In genomic region chr1:201500670-201501120, GRCh38 we compare ENCODE assay signal across 12 cellular contexts. TPM values are rescaled to one million over a fixed set of nuclear protein-coding genes. Genes with fewer than 3 reads are reported as not detected.
DNase-seq lines count a peak whose midpoint lies in the region; ATAC-seq and TF ChIP-seq lines count a peak whose summit lies in the region.
"Had no signal": no experiment of that assay in that cellular context is flagged by ENCODE, and none has a peak within 500 bp of the region (broad histone marks: within the 10 kb centered on the region; RNA-seq: fewer than 3 reads in every experiment).

No MANE protein-coding gene starts in this region.

- peaks cover 59% of the 10 kb centered on the region for H3K36me3 Mint-ChIP-seq in HFFc6 (ENCODE audit: low read depth)
- H3K36me3 Mint-ChIP-seq in activated CD4-positive, alpha-beta T cell treated with anti-CD3 and anti-CD28 coated beads, Interleukin-2, amount 10 ng/mL, durations not matched to agents 7 days and 5 days (ENCODE audit: low read depth) = peaks cover 7% of the 10 kb centered on the region
- H3K36me3 Mint-ChIP-seq in CD8-positive, alpha-beta T cell = peaks cover 8% of the 10 kb centered on the region

- H3K27ac Mint-ChIP-seq in HFFc6 = peak overlapping the region; percentile 75
- H3K27ac Mint-ChIP-seq in activated CD4-positive, alpha-beta T cell treated with anti-CD3 and anti-CD28 coated beads, Interleukin-2, amount 10 ng/mL, durations not matched to agents 7 days and 5 days = no peak overlapping the region
- no peak overlapping the region for H3K27ac Mint-ChIP-seq in CD8-positive, alpha-beta T cell

- H3K4me1 Mint-ChIP-seq in HFFc6 (ENCODE audit: low read depth) = peaks cover 92% of the 10 kb centered on the region
- peaks cover 21% of the 10 kb centered on the region for H3K4me1 Mint-ChIP-seq in activated CD4-positive, alpha-beta T cell treated with anti-CD3 and anti-CD28 coated beads, Interleukin-2, amount 10 ng/mL, durations not matched to agents 7 days and 5 days
- H3K4me1 Mint-ChIP-seq in CD8-positive, alpha-beta T cell (ENCODE audit: low read depth) = peaks cover 23% of the 10 kb centered on the region

- ATAC-seq in left lung = peak; percentile 50
- no peak for ATAC-seq in CD8-positive, alpha-beta T cell
- ATAC-seq: activated T-cell treated with anti-CD3 and anti-CD28 coated beads, Interleukin-2, amount 50 U/mL, for 4 hours had no signal

- H3K4me3 ChIP-seq in colonic mucosa (no peak overlapping the region), left lung (no peak overlapping the region), skin epidermis (no peak overlapping the region)
- no peak overlapping the region for H3K4me3 ChIP-seq in CD8-positive, alpha-beta T cell (ENCODE audit: low read depth, low read length)

- peaks cover 23% of the 10 kb centered on the region for H3K27me3 Mint-ChIP-seq in HFFc6 (ENCODE audit: insufficient read depth)
- no peaks in the 10 kb centered on the region for H3K27me3 Mint-ChIP-seq in activated CD4-positive, alpha-beta T cell treated with anti-CD3 and anti-CD28 coated beads, Interleukin-2, amount 10 ng/mL, durations not matched to agents 7 days and 5 days
- H3K27me3 Mint-ChIP-seq in CD8-positive, alpha-beta T cell (ENCODE audit: low read depth) = no peaks in the 10 kb centered on the region

- no peaks in the 10 kb centered on the region for H3K9me3 Mint-ChIP-seq in HFFc6
- no peaks in the 10 kb centered on the region for H3K9me3 Mint-ChIP-seq in activated CD4-positive, alpha-beta T cell treated with anti-CD3 and anti-CD28 coated beads, Interleukin-2, amount 10 ng/mL, durations not matched to agents 7 days and 5 days
- no peaks in the 10 kb centered on the region for H3K9me3 Mint-ChIP-seq in CD8-positive, alpha-beta T cell
- H3K9me3 Mint-ChIP-seq: activated T-cell treated with anti-CD3 and anti-CD28 coated beads, Interleukin-2, amount 50 U/mL, for 4 hours had no signal

- POLR2A ChIA-PET in activated CD4-positive, alpha-beta T cell treated with anti-CD3 and anti-CD28 coated beads, Interleukin-2, amount 10 ng/mL, durations not matched to agents 7 days and 5 days (lab: Charles Lee) = no interaction called here
- POLR2A ChIA-PET in CD8-positive, alpha-beta T cell (lab: Charles Lee) = no interaction called here

- H3K27me3 ChIP-seq in colonic mucosa (no peaks in the 10 kb centered on the region), left lung (no peaks in the 10 kb centered on the region)
- H3K27me3 ChIP-seq in CD8-positive, alpha-beta T cell (ENCODE audit: insufficient read depth, low read length) = no peaks in the 10 kb centered on the region

- CTCF ChIA-PET in activated CD4-positive, alpha-beta T cell treated with anti-CD3 and anti-CD28 coated beads, Interleukin-2, amount 10 ng/mL, durations not matched to agents 7 days and 5 days (lab: Charles Lee) = interaction anchor here (0.8 to 12.3 kb wide), 5 partner anchors 11 to 52 kb away, joined by 3 to 99 read pairs (median 6); no protein-coding TSS in a partner anchor
- CTCF ChIA-PET in CD8-positive, alpha-beta T cell (lab: Charles Lee) = interaction anchor here (13.3 to 22.8 kb wide), 2 partner anchors 12 to 17 kb away, joined by 144 to 577 read pairs; no protein-coding TSS in a partner anchor

- H3K9me3 ChIP-seq in colonic mucosa (no peaks in the 10 kb centered on the region), left lung (no peaks in the 10 kb centered on the region)
- H3K9me3 ChIP-seq in CD8-positive, alpha-beta T cell (ENCODE audit: low read length) = no peaks in the 10 kb centered on the region

- H3K27ac ChIP-seq in colonic mucosa (peak overlapping the region; percentile 91), left lung (peak overlapping the region; percentile 57 to 96), skin epidermis (peak overlapping the region in 15 of 21 experiments; percentile 6 to 88 (median 55))
- no peak overlapping the region for H3K27ac ChIP-seq in CD8-positive, alpha-beta T cell (ENCODE audit: low read depth, low read length)

- H3K4me3 Mint-ChIP-seq in HFFc6 = peak overlapping the region; percentile 49
- no peak overlapping the region for H3K4me3 Mint-ChIP-seq in activated CD4-positive, alpha-beta T cell treated with anti-CD3 and anti-CD28 coated beads, Interleukin-2, amount 10 ng/mL, durations not matched to agents 7 days and 5 days
- no peak overlapping the region for H3K4me3 Mint-ChIP-seq in CD8-positive, alpha-beta T cell
- H3K4me3 Mint-ChIP-seq: activated T-cell treated with anti-CD3 and anti-CD28 coated beads, Interleukin-2, amount 50 U/mL, for 4 hours had no signal

- peak overlapping the region; percentile 27 to 59 for H3K9ac ChIP-seq in colonic mucosa (ENCODE audit: low read depth in 2 of 2, low read length in 2 of 2)

- peaks cover 4% of the 10 kb centered on the region for H3K4me1 ChIP-seq in colonic mucosa
- peaks cover 63 to 85% of the 10 kb centered on the region in 2 donors for H3K4me1 ChIP-seq in left lung
- H3K4me1 ChIP-seq in CD8-positive, alpha-beta T cell (ENCODE audit: insufficient read depth, low read length) = peaks cover 8% of the 10 kb centered on the region

- no peak for DNase-seq in HFFc6
- DNase-seq in colonic mucosa = no peak
- no peak for DNase-seq in left lung
- no peak for DNase-seq in AG08396 (ENCODE audit: low spot score)
- no peak for DNase-seq in T-helper 2 cell
- DNase-seq in activated CD4-positive, alpha-beta T cell treated with anti-CD3 and anti-CD28 coated beads, Interleukin-2, amount 10 ng/mL, durations not matched to agents 7 days and 5 days = no peak
- DNase-seq in CD8-positive, alpha-beta T cell = no peak
- DNase-seq: activated T-cell treated with anti-CD3 and anti-CD28 coated beads, Interleukin-2, amount 50 U/mL, for 4 hours; COR-L47; NCI-H226; T-helper 1 cell had no signal

- H3K36me3 ChIP-seq in colonic mucosa = no peaks in the 10 kb centered on the region
- H3K36me3 ChIP-seq in left lung = peaks cover 0 to 16% of the 10 kb centered on the region in 2 donors
- peaks cover under 1% of the 10 kb centered on the region for H3K36me3 ChIP-seq in CD8-positive, alpha-beta T cell (ENCODE audit: insufficient read depth, low read length)

- TF ChIP-seq CTCF in HFFc6 (IDR thresholded peaks at IDR 0.05) (no peak), colonic mucosa (IDR thresholded peaks at IDR 0.05) (no peak), left lung (IDR thresholded peaks at IDR 0.05) (no peak)
- TF ChIP-seq CTCF in CD8-positive, alpha-beta T cell (IDR thresholded peaks at IDR 0.05) = no peak

- intact Hi-C loops in colonic mucosa (cut with DNase I) (no loop called here), left lung (cut with DNase I) (no loop called here)
- intact Hi-C loops in CD8-positive, alpha-beta T cell (cut with DNase I, micrococcal nuclease) = loop anchor here in 1 of 2 experiments (10.0 kb wide), 1 partner anchor 844 kb away; the partner anchor contains the start of genes PPP1R12B and UBE2T

RNA-seq across cellular contexts. Expression of gene CSRP1, which starts 6.2 kb away (rescaled TPM):
- total RNA-seq in HFFc6 (2021; fragmentation: NEBNext Ultra II Directional; extraction: Animal tissue kit (Norgen Biotek cat#: 25700)) = 100 to 1,000 TPM; 540 to 614 (median 577) TPM
- total RNA-seq in colonic mucosa (100 to 1,000 TPM; 186 to 376 TPM), left lung (100 to 1,000 TPM; 216 to 235 TPM)
- total RNA-seq in activated CD4-positive, alpha-beta T cell treated with anti-CD3 and anti-CD28 coated beads, Interleukin-2, amount 10 ng/mL, durations not matched to agents 7 days and 5 days = 10 to 100 TPM; 82.4 to 83.4 TPM
- 10 to 100 TPM; 31.6 to 33.9 TPM for total RNA-seq in CD8-positive, alpha-beta T cell

RNA-seq across cellular contexts. Expression of gene PHLDA3, which starts 31.7 kb away (rescaled TPM):
- 100 to 1,000 TPM; 101 to 113 (median 108) TPM for total RNA-seq in HFFc6 (2021; fragmentation: NEBNext Ultra II Directional; extraction: Animal tissue kit (Norgen Biotek cat#: 25700))
- total RNA-seq in colonic mucosa = 10 to 100 TPM; 13.1 to 21.2 TPM
- total RNA-seq in left lung = 10 to 100 TPM; 46.8 to 82.7 TPM
- total RNA-seq in activated CD4-positive, alpha-beta T cell treated with anti-CD3 and anti-CD28 coated beads, Interleukin-2, amount 10 ng/mL, durations not matched to agents 7 days and 5 days = 10 to 100 TPM; 12.1 to 18.8 TPM
- under 1 TPM; 0.33 to 0.44 TPM for total RNA-seq in CD8-positive, alpha-beta T cell

RNA-seq across cellular contexts. Expression of gene NAV1, which starts 38.2 kb away (rescaled TPM):
- total RNA-seq in HFFc6 (2021; fragmentation: NEBNext Ultra II Directional; extraction: Animal tissue kit (Norgen Biotek cat#: 25700)) = 10 to 100 TPM; 72.9 to 88.0 (median 78.4) TPM
- total RNA-seq in colonic mucosa (10 to 100 TPM; 17.9 to 24.1 TPM), left lung (10 to 100 TPM; 37.9 to 41.5 TPM)
- 1 to 10 TPM; 2.0 to 2.7 TPM for total RNA-seq in activated CD4-positive, alpha-beta T cell treated with anti-CD3 and anti-CD28 coated beads, Interleukin-2, amount 10 ng/mL, durations not matched to agents 7 days and 5 days
- total RNA-seq in CD8-positive, alpha-beta T cell = 1 to 10 TPM; 1.6 to 1.8 TPM

Comparison
In these comparisons a context has a peak if more than half of its experiments do, and no peak if none do; other contexts are left out.
1. RNA of gene PHLDA3, which starts 31.7 kb away (total RNA-seq): 101 to 113 TPM in HFFc6, 46.8 to 82.7 TPM in left lung, 13.1 to 21.2 TPM in colonic mucosa and 12.1 to 18.8 TPM in activated CD4-positive, alpha-beta T cell treated with anti-CD3 and anti-CD28 coated beads, Interleukin-2, amount 10 ng/mL, durations not matched to agents 7 days and 5 days; 0.33 to 0.44 TPM in CD8-positive, alpha-beta T cell; every median in the first group is over 4 times any median in the second.
2. RNA of gene NAV1, which starts 38.2 kb away (total RNA-seq): 72.9 to 88.0 TPM in HFFc6, 37.9 to 41.5 TPM in left lung and 17.9 to 24.1 TPM in colonic mucosa; 2.0 to 2.7 TPM in activated CD4-positive, alpha-beta T cell treated with anti-CD3 and anti-CD28 coated beads, Interleukin-2, amount 10 ng/mL, durations not matched to agents 7 days and 5 days and 1.6 to 1.8 TPM in CD8-positive, alpha-beta T cell; every median in the first group is over 4 times any median in the second.